19 cellular contexts compared by ENCODE assay signal in genomic region chr1:22729400-22729773, GRCh38. TPM values are rescaled to one million over a fixed set of nuclear protein-coding genes. Genes with fewer than 3 reads are reported as not detected.
DNase-seq lines count a peak whose midpoint lies in the region; ATAC-seq and TF ChIP-seq lines count a peak whose summit lies in the region.
"Had no signal": no experiment of that assay in that cellular context is flagged by ENCODE, and none has a peak within 500 bp of the region (broad histone marks: within the 10 kb centered on the region; RNA-seq: fewer than 3 reads in every experiment).

No MANE protein-coding gene starts in this region.

- no peaks in the 10 kb centered on the region for H3K27me3 ChIP-seq in IMR-90 (ENCODE audit: control insufficient read depth, insufficient read depth, low read length)
- no peaks in the 10 kb centered on the region for H3K27me3 ChIP-seq in neuronal stem cell (ENCODE audit: control insufficient read depth in 3 of 3, insufficient read depth in 3 of 3, low read depth in 1 of 3, low read length in 3 of 3)
- H3K27me3 ChIP-seq: BE2C had no signal

- H2BK5ac ChIP-seq in IMR-90 (ENCODE audit: low read depth, low read length, poor library complexity, severe bottlenecking) (no peak overlapping the region), neuronal stem cell (ENCODE audit: low read length) (no peak overlapping the region)

- peaks cover 11% of the 10 kb centered on the region for H3K4me1 Mint-ChIP-seq in nephron progenitor cell
- H3K4me1 Mint-ChIP-seq in chondrocyte (ENCODE audit: low read depth) = peaks cover 10% of the 10 kb centered on the region
- H3K4me1 Mint-ChIP-seq: CD4-positive, alpha-beta memory T cell; CD4-positive, CD25-positive, alpha-beta regulatory T cell; CD8-positive, alpha-beta memory T cell had no signal

- POLR2A ChIA-PET in IMR-90 (lab: Charles Lee; ENCODE audit: unreplicated experiment) = no interaction called here

- peak overlapping the region; percentile 44 for H3K27ac Mint-ChIP-seq in nephron progenitor cell
- no peak overlapping the region for H3K27ac Mint-ChIP-seq in chondrocyte (ENCODE audit: unreplicated experiment)
- H3K27ac Mint-ChIP-seq: CD4-positive, alpha-beta memory T cell; CD4-positive, CD25-positive, alpha-beta regulatory T cell; CD8-positive, alpha-beta memory T cell had no signal

- no peak overlapping the region for H2BK120ac ChIP-seq in IMR-90 (ENCODE audit: low read depth, low read length)
- no peak overlapping the region for H2BK120ac ChIP-seq in neuronal stem cell (ENCODE audit: low read depth, low read length)

- H3K18ac ChIP-seq in IMR-90 (ENCODE audit: low read depth, low read length) = no peak overlapping the region
- peak overlapping the region; percentile 46 for H3K18ac ChIP-seq in neuronal stem cell (ENCODE audit: low read length)

- H4K91ac ChIP-seq in IMR-90 (ENCODE audit: insufficient read depth, low read depth, low read length) (no peak overlapping the region), neuronal stem cell (ENCODE audit: low read depth, low read length, poor library complexity) (no peak overlapping the region)

- H3K4me3 ChIP-seq in IMR-90 (ENCODE audit: insufficient read depth, low read depth, low read length) (no peak overlapping the region), neuronal stem cell (ENCODE audit: low read length in 2 of 2) (no peak overlapping the region)
- H3K4me3 ChIP-seq: BLaER1 had no signal

- no peaks in the 10 kb centered on the region for H3K36me3 ChIP-seq in IMR-90 (ENCODE audit: control insufficient read depth, insufficient read depth, low read length)
- no peaks in the 10 kb centered on the region for H3K36me3 ChIP-seq in neuronal stem cell (replicated peaks in 1 of 2; ENCODE audit: control insufficient read depth in 2 of 2, insufficient read depth in 2 of 2, low read length in 2 of 2)
- H3K36me3 ChIP-seq: BE2C, BLaER1 had no signal

- H3K9ac ChIP-seq in IMR-90 (ENCODE audit: low read depth, low read length) = no peak overlapping the region
- no peak overlapping the region for H3K9ac ChIP-seq in neuronal stem cell (ENCODE audit: low read depth, low read length, poor library complexity)
- H3K9ac ChIP-seq: BLaER1 had no signal

- H3K23ac ChIP-seq in IMR-90 (ENCODE audit: low read depth, low read length) = no peak overlapping the region
- no peak overlapping the region for H3K23ac ChIP-seq in neuronal stem cell (ENCODE audit: low read depth, low read length, poor library complexity)

- H3K36me3 Mint-ChIP-seq in nephron progenitor cell (ENCODE audit: low read depth) = no peaks in the 10 kb centered on the region
- H3K36me3 Mint-ChIP-seq in chondrocyte (ENCODE audit: low read depth) = peaks cover 3% of the 10 kb centered on the region
- H3K36me3 Mint-ChIP-seq: CD14-positive monocyte; CD4-positive, alpha-beta memory T cell; CD4-positive, CD25-positive, alpha-beta regulatory T cell; CD8-positive, alpha-beta memory T cell had no signal

- H2AK9ac ChIP-seq in IMR-90 (replicated peaks; ENCODE audit: low read depth, low read length, poor library complexity) = no peak overlapping the region

- H3K9me3 Mint-ChIP-seq in nephron progenitor cell = no peaks in the 10 kb centered on the region
- no peaks in the 10 kb centered on the region for H3K9me3 Mint-ChIP-seq in chondrocyte (ENCODE audit: low read depth)
- H3K9me3 Mint-ChIP-seq: CD14-positive monocyte; CD4-positive, alpha-beta memory T cell; CD4-positive, CD25-positive, alpha-beta regulatory T cell; CD8-positive, alpha-beta memory T cell had no signal

- CTCF ChIA-PET in IMR-90 (lab: Yijun Ruan, JAX) = interaction anchor here (1.2 to 1.6 kb wide), 2 partner anchors 17 to 41 kb away, joined by 3 to 4 read pairs; no protein-coding TSS in a partner anchor

- TF ChIP-seq CTCF in IMR-90 (conservative IDR thresholded peaks at IDR 0.05; ENCODE audit: low read depth, low read length) (no peak), nephron progenitor cell (IDR thresholded peaks at IDR 0.05) (no peak), chondrocyte (IDR thresholded peaks at IDR 0.05) (no peak)

- H2AFZ ChIP-seq in IMR-90 (replicated peaks; ENCODE audit: low read length, poor library complexity) (no peak overlapping the region), neuronal stem cell (ENCODE audit: low read length) (no peak overlapping the region)

- H3K4me1 ChIP-seq in IMR-90 (ENCODE audit: control insufficient read depth, insufficient read depth, low read length) (peaks cover 8% of the 10 kb centered on the region), neuronal stem cell (ENCODE audit: control insufficient read depth in 2 of 2, insufficient read depth in 1 of 2, low read depth in 1 of 2, low read length in 2 of 2) (peaks cover 1 to 2% of the 10 kb centered on the region in 2 donors)

- TF ChIP-seq POLR2A in IMR-90 (IDR thresholded peaks at IDR 0.05; ENCODE audit: low read depth, low read length) = no peak

- no peak overlapping the region for H3K4ac ChIP-seq in IMR-90 (ENCODE audit: low read depth, low read length)
- no peak overlapping the region for H3K4ac ChIP-seq in neuronal stem cell (ENCODE audit: low read length)

- no peak for TF ChIP-seq RAD21 in IMR-90 (IDR thresholded peaks at IDR 0.05; ENCODE audit: low read length)

- no peak for ATAC-seq in IMR-90 (ENCODE audit: low read depth)
- ATAC-seq in HG03442 (IDR thresholded peaks at IDR 0.05; ENCODE audit: unreplicated experiment) = no peak

- H3K27ac ChIP-seq in IMR-90 (ENCODE audit: insufficient read depth, low read length) (no peak overlapping the region), neuronal stem cell (replicated peaks; ENCODE audit: low read length) (no peak overlapping the region)
- H3K27ac ChIP-seq: BLaER1 had no signal

- dilution Hi-C loops in IMR-90 (cut with HindIII; ENCODE audit: low sequenced_read_pairs, unreplicated experiment) = no loop called here

- peak overlapping the region; percentile 9; the same call in 1 of the 2 replicates for H2AK5ac ChIP-seq in IMR-90 (ENCODE audit: low read depth, low read length)
- no peak overlapping the region for H2AK5ac ChIP-seq in neuronal stem cell (ENCODE audit: low read depth, low read length)

- H3K9me3 ChIP-seq in IMR-90 (ENCODE audit: control insufficient read depth, insufficient read depth, low read length) (no peaks in the 10 kb centered on the region), neuronal stem cell (replicated peaks in 1 of 2; ENCODE audit: control insufficient read depth in 2 of 2, insufficient read depth in 1 of 2, low read depth in 1 of 2, low read length in 2 of 2) (no peaks in the 10 kb centered on the region)
- H3K9me3 ChIP-seq: BE2C, BLaER1, Caco-2 had no signal

- no TSS peak for BruUV-seq in IMR-90 (replicated peaks; lab: Mats Ljungman, UMichigan)

- H3K4me3 Mint-ChIP-seq in nephron progenitor cell (no peak overlapping the region), chondrocyte (ENCODE audit: unreplicated experiment) (no peak overlapping the region)
- H3K4me3 Mint-ChIP-seq: CD14-positive monocyte; CD4-positive, alpha-beta memory T cell; CD4-positive, CD25-positive, alpha-beta regulatory T cell; CD8-positive, alpha-beta memory T cell had no signal

- H3K27me3 Mint-ChIP-seq in nephron progenitor cell (ENCODE audit: low read depth, poor library complexity) (peaks cover 22% of the 10 kb centered on the region), chondrocyte (ENCODE audit: low read depth) (no peaks in the 10 kb centered on the region)
- H3K27me3 Mint-ChIP-seq: CD4-positive, CD25-positive, alpha-beta regulatory T cell had no signal

- H4K8ac ChIP-seq in IMR-90 (ENCODE audit: low read depth in 2 of 2, low read length in 2 of 2) (no peak overlapping the region), neuronal stem cell (ENCODE audit: low read depth, low read length) (no peak overlapping the region)

- peaks cover 25% of the 10 kb centered on the region for H3K9me1 ChIP-seq in IMR-90 (ENCODE audit: insufficient read depth, low read length)

- in situ Hi-C loops in IMR-90 (cut with MboI; ENCODE audit: low sequenced_read_pairs) = no loop called here

- H3K4me2 ChIP-seq in IMR-90 (ENCODE audit: low read depth, low read length) (no peak overlapping the region), neuronal stem cell (ENCODE audit: insufficient read depth, low read length, poor library complexity, severe bottlenecking) (no peak overlapping the region)

- DNase-seq in IMR-90 (no peak), nephron progenitor cell (no peak), neuronal stem cell (ENCODE audit: low spot score) (no peak), chondrocyte (ENCODE audit: low spot score) (no peak), COR-L47 (lab: John Stamatoyannopoulos, UW) (no peak)
- DNase-seq: 8988T; ACHN; C1 segment of cervical spinal cord; Calu3; CD4-positive, alpha-beta memory T cell; CD4-positive, CD25-positive, alpha-beta regulatory T cell; CD8-positive, alpha-beta memory T cell; DMS79 treated with DMSO at 0.1 percent for 48 hours; GF-D8 had no signal

- H3K79me1 ChIP-seq in IMR-90 (ENCODE audit: low read depth in 1 of 2, low read length in 2 of 2) (peaks cover 24 to 86% of the 10 kb centered on the region in 2 experiments), neuronal stem cell (ENCODE audit: low read depth, low read length) (peaks cover 6% of the 10 kb centered on the region)

- 100% methylated on average over 1 of the region's 1 CpG; no CpG with 5 or more reads in 1 of the 2 experiments for WGBS in IMR-90 (ENCODE audit: extremely low coverage in 2 of 2, insufficient read length in 1 of 2), 2 experiments
- no CpG with 5 or more reads among the region's 1 CpG for WGBS in neuronal stem cell (ENCODE audit: extremely low coverage in 2 of 2, insufficient read length in 2 of 2, insufficient replicate concordance in 1 of 2), 2 donors

- no peak overlapping the region for H2BK12ac ChIP-seq in neuronal stem cell (ENCODE audit: low read length)

- H4K20me1 ChIP-seq in IMR-90 (ENCODE audit: insufficient read depth, low read length) = peaks cover 67% of the 10 kb centered on the region
- H4K20me1 ChIP-seq: BLaER1 had no signal

- no peak overlapping the region for H4K5ac ChIP-seq in IMR-90 (ENCODE audit: low read depth, low read length)

- intact Hi-C loops in IMR-90 (cut with micrococcal nuclease) = no loop called here

- no peak overlapping the region for H2BK15ac ChIP-seq in IMR-90 (ENCODE audit: low read depth, low read length)
- H2BK15ac ChIP-seq in neuronal stem cell (ENCODE audit: low read length) = no peak overlapping the region

- no peak overlapping the region for H2BK20ac ChIP-seq in IMR-90 (ENCODE audit: low read depth, low read length)

- no peak overlapping the region for H3K14ac ChIP-seq in IMR-90 (replicated peaks; ENCODE audit: low read depth, low read length)
- no peak overlapping the region for H3K14ac ChIP-seq in neuronal stem cell (ENCODE audit: low read length)

- H3K56ac ChIP-seq in IMR-90 (ENCODE audit: extremely low read depth, insufficient read depth, low read length) = no peak overlapping the region

TF ChIP-seq in IMR-90, 13 proteins besides CTCF, POLR2A, EP300 and RAD21 (continues in another document):
- TF ChIP-seq RFX5 (IDR thresholded peaks at IDR 0.05; ENCODE audit: low read depth, low read length) (no peak), NFE2L2 (IDR thresholded peaks at IDR 0.05; ENCODE audit: low read depth, low read length) (no peak)

RNA-seq across cellular contexts. Expression of gene EPHB2, which starts 18.7 kb away (rescaled TPM):
- 54.7 and 58.8 TPM in 2 replicates for total RNA-seq in IMR-90 (2012; rRNA removed)
- polyA plus RNA-seq in IMR-90 (2012; rRNA removed) = 52.3 and 53.6 TPM in 2 replicates
- polyA plus RNA-seq in IMR-90 (2012; cell fraction: cytosol; rRNA removed) = 25.1 and 54.3 TPM in 2 replicates
- polyA plus RNA-seq in IMR-90 (2012; cell fraction: nucleus; rRNA removed; ENCODE audit: low replicate concordance) = 18.5 and 36.7 TPM in 2 replicates
- 25.3 TPM for polyA plus RNA-seq in neuronal stem cell (2013, experiment 1 of 2)
- 26.4 TPM for polyA plus RNA-seq in neuronal stem cell (2013, experiment 2 of 2)
- 44.6 to 57.5 TPM (median 48.0 TPM) in 3 replicates for total RNA-seq in chondrocyte
- total RNA-seq: CD4-positive, CD25-positive, alpha-beta regulatory T cell had no signal
- polyA plus RNA-seq: CD4-positive, alpha-beta memory T cell; CD4-positive, CD25-positive, alpha-beta regulatory T cell; CD8-positive, alpha-beta memory T cell had no signal
